8 cellular contexts compared by ENCODE assay signal in the genomic region with DNA sequence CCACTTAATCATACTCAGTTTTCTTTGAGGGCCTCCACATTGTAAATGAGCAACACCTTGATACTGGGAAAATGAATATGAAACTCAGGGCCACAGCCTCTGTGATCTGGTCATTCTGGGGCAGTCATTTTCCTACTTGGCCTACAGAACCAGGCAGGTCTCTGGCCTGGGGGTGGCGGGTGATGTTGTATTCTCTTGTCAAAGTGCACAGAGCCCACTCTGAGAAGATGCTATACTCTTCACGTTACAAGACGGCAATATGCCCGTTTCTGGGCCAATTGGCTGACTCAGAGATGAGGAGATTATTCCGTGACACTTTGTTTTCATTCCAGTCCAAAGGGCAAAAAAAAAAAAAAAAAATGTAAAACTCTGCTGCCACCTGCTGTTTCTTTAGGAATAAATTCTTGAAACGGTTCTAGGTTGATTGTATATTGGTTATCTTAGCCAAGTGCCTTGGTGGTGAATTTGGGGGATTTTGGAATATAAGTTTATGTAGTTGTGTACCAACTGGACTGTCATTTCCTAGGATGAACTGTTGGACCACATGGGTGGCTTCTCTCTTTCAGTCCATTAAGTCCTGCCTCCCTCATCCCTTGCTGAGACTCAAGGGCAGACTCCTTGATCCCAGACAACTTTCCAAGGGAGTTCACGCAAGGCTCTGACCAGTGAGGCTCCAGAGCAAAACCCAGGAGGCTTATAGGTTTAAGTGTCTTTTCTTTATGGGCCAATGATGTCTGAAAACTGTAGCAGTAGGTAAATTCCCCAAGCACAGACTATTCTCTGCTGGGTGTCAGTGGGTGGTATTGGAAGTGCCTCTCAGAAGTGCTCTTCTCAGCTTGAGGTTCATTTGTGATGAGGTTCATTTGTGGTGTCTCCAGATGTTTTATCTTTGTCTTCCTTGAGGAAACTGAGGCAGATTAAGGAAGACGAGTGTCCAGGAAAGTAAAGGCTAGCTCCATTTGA. TPM values are rescaled to one million over a fixed set of nuclear protein-coding genes. Genes with fewer than 3 reads are reported as not detected.
DNase-seq lines count a peak whose midpoint lies in the region; ATAC-seq, FAIRE-seq and TF ChIP-seq lines count a peak whose summit lies in the region.

No MANE protein-coding gene starts in this region.

- H3K4me3 Mint-ChIP-seq in activated T-helper 17 cell treated with anti-CD3 and anti-CD28 coated beads, Interleukin-2, amount 50 U/mL, for 72 hours = peak overlapping the region; percentile 82

- H3K27me3 ChIP-seq in OCI-LY1 (ENCODE audit: insufficient read depth, low read length) = no peaks in the 10 kb centered on the region
- H3K27me3 ChIP-seq in foreskin keratinocyte = no peaks in the 10 kb centered on the region
- H3K27me3 ChIP-seq in pancreas = no peaks in the 10 kb centered on the region

- no peaks in the 10 kb centered on the region for H4K20me1 ChIP-seq in OCI-LY1 (ENCODE audit: insufficient read depth, low read length)

- DNase-seq in EH (ENCODE audit: low read depth) = peak; percentile 93
- DNase-seq in foreskin keratinocyte = peak in 1 of 2 donors; percentile 75
- peak in 4 of 6 donors; percentile 56 to 69 (median 64) for DNase-seq in pancreas

- H3F3A ChIP-seq in OCI-LY1 (ENCODE audit: insufficient read depth, low read length) = no peaks in the 10 kb centered on the region

- no peaks in the 10 kb centered on the region for H3K9me3 Mint-ChIP-seq in activated T-helper 17 cell treated with anti-CD3 and anti-CD28 coated beads, Interleukin-2, amount 50 U/mL, for 72 hours

- H2AFZ ChIP-seq in OCI-LY1 (ENCODE audit: low read length) = 0 out of 2 replicates have a peak overlapping the region, but pooled peaks have one; percentile 10

- 19 to 22% methylated on average over 8 of the region's 8 CpGs for WGBS in pancreas, 2 donors

- H3K4me3 ChIP-seq in OCI-LY1 (ENCODE audit: low read depth, low read length, poor library complexity, severe bottlenecking) (peak overlapping the region; percentile 26), pancreas (no peak overlapping the region)

- H3K4me2 ChIP-seq in OCI-LY1 (ENCODE audit: low read length) = peak overlapping the region; percentile 59

- no peaks in the 10 kb centered on the region for H3K36me3 Mint-ChIP-seq in activated T-helper 17 cell treated with anti-CD3 and anti-CD28 coated beads, Interleukin-2, amount 50 U/mL, for 72 hours (ENCODE audit: low read depth)

- intact Hi-C loops in pancreas (cut with DNase I) = loop anchor here in 1 of 3 donors (10.0 kb wide), 1 partner anchor 568 kb away; no protein-coding TSS in a partner anchor

- TF ChIP-seq CTCF in OCI-LY1 (IDR thresholded peaks at IDR 0.05; ENCODE audit: low read length) = peak; percentile 59
- peak; percentile 82 for TF ChIP-seq CTCF in foreskin keratinocyte (conservative IDR thresholded peaks at IDR 0.05)
- peak in 1 of 4 donors; percentile 40 for TF ChIP-seq CTCF in pancreas (IDR thresholded peaks at IDR 0.05)

- ATAC-seq in HG03045 (IDR thresholded peaks at IDR 0.05; ENCODE audit: unreplicated experiment) (peak; percentile 45), foreskin keratinocyte (peak; percentile 74), pancreas (peak; percentile 68 to 82 (median 80)), HG03025 (IDR thresholded peaks at IDR 0.05; ENCODE audit: low FRiP score, unreplicated experiment) (no peak), HG03439 (IDR thresholded peaks at IDR 0.05; ENCODE audit: unreplicated experiment) (no peak)
- peak; percentile 78 for ATAC-seq in activated T-helper 17 cell treated with anti-CD3 and anti-CD28 coated beads, Interleukin-2, amount 50 U/mL, for 72 hours (replicated peaks)

- H3K36me3 ChIP-seq in OCI-LY1 (ENCODE audit: insufficient read depth, low read length) (no peaks in the 10 kb centered on the region), pancreas (no peaks in the 10 kb centered on the region)

- H3K4me1 ChIP-seq in OCI-LY1 (ENCODE audit: insufficient read depth, low read length, severe bottlenecking) (peaks cover 49% of the 10 kb centered on the region), foreskin keratinocyte (no peaks in the 10 kb centered on the region), pancreas (peaks cover 24 to 38% (median 29%) of the 10 kb centered on the region in 3 donors)

- H3K9ac ChIP-seq in OCI-LY1 (ENCODE audit: low read length) = peak overlapping the region; percentile 47

- H3K27ac ChIP-seq in OCI-LY1 (ENCODE audit: low read depth, low read length, poor library complexity, severe bottlenecking) (peak overlapping the region; percentile 87), foreskin keratinocyte (peak overlapping the region; percentile 51), pancreas (peak overlapping the region in 2 of 4 donors; percentile 53 to 68)

- H3K9me2 ChIP-seq in OCI-LY1 (ENCODE audit: low read depth, low read length) = no peaks in the 10 kb centered on the region

- H3K27ac Mint-ChIP-seq in activated T-helper 17 cell treated with anti-CD3 and anti-CD28 coated beads, Interleukin-2, amount 50 U/mL, for 72 hours = peak overlapping the region; percentile 97

- no peaks in the 10 kb centered on the region for H3K9me3 ChIP-seq in OCI-LY1 (ENCODE audit: low read length)
- no peaks in the 10 kb centered on the region for H3K9me3 ChIP-seq in pancreas

- FAIRE-seq in pancreas (lab: Jason Lieb, UNC) = peak; percentile 93

- H3K79me2 ChIP-seq in OCI-LY1 (ENCODE audit: insufficient read depth, low read length) = no peaks in the 10 kb centered on the region

- peaks cover 20% of the 10 kb centered on the region for H3K4me1 Mint-ChIP-seq in activated T-helper 17 cell treated with anti-CD3 and anti-CD28 coated beads, Interleukin-2, amount 50 U/mL, for 72 hours

- H3K27me3 Mint-ChIP-seq in activated T-helper 17 cell treated with anti-CD3 and anti-CD28 coated beads, Interleukin-2, amount 50 U/mL, for 72 hours = peaks cover 13% of the 10 kb centered on the region

RNA-seq across cellular contexts. Expression of gene ADM, which starts 18.2 kb away (rescaled TPM):
- 100 to 1,000 TPM in 1 of 2 donors, 10 to 100 TPM in 1; 11.7 to 100 TPM for total RNA-seq in activated T-helper 17 cell treated with anti-CD3 and anti-CD28 coated beads, Interleukin-2, amount 50 U/mL, for 72 hours
- total RNA-seq in foreskin keratinocyte (28.7 and 34.1 TPM in 2 replicates), pancreas (1 to 10 TPM; 4.1 to 8.4 (median 7.0) TPM)
- polyA plus RNA-seq in foreskin keratinocyte (20.8 and 26.6 TPM in 2 replicates), pancreas (10 to 100 TPM; 10.8 to 20.0 TPM)

RNA-seq across cellular contexts. Expression of gene SBF2, which starts 29.1 kb away (rescaled TPM):
- total RNA-seq in activated T-helper 17 cell treated with anti-CD3 and anti-CD28 coated beads, Interleukin-2, amount 50 U/mL, for 72 hours = 10 to 100 TPM; 33.3 to 42.5 TPM
- total RNA-seq in foreskin keratinocyte (21.3 and 22.7 TPM in 2 replicates), pancreas (10 to 100 TPM in 3 of 6 donors, 1 to 10 TPM in 3; 7.8 to 21.8 (median 10.3) TPM)
- polyA plus RNA-seq in foreskin keratinocyte (5.9 and 7.2 TPM in 2 replicates), pancreas (10 to 100 TPM in 1 of 2 donors, 1 to 10 TPM in 1; 4.6 to 11.2 TPM)

Comparison
In these comparisons a context has a peak if more than half of its experiments do, and no peak if none do; other contexts are left out.
1. ATAC-seq: peak in HG03045 (single experiment), activated T-helper 17 cell treated with anti-CD3 and anti-CD28 coated beads, Interleukin-2, amount 50 U/mL, for 72 hours (single experiment), foreskin keratinocyte (single experiment) and pancreas (4 of 4); none in HG03025 (single experiment) and HG03439 (single experiment).